24 cellular contexts compared by ENCODE assay signal in the genomic region with DNA sequence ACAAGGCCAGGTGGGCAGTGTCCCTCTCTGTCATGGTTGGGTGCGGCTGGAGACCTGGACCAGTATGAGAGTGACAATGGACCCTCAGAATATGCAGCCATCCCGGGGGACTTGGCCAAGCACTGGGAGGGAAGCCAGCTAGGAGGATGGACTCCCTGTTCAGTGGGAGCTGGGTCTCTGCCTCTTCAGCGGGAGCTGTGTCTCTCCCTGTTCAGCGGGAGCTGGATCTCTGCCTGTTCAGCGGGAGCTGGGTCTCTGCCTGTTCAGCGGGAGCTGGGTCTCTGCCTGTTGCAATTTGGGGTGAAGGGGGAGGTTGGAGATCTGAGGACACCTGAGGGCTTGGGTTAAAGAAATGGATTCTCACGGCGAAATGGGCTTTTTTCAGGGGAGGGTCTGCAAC. TPM values are rescaled to one million over a fixed set of nuclear protein-coding genes. Genes with fewer than 3 reads are reported as not detected.
DNase-seq lines count a peak whose midpoint lies in the region; ATAC-seq and TF ChIP-seq lines count a peak whose summit lies in the region.
"Had no signal": no experiment of that assay in that cellular context is flagged by ENCODE, and none has a peak within 500 bp of the region (broad histone marks: within the 10 kb centered on the region; RNA-seq: fewer than 3 reads in every experiment).

No MANE protein-coding gene starts in this region.

- intact Hi-C loops in mucosa of descending colon (cut with DNase I, micrococcal nuclease) (no loop called here), upper lobe of right lung (cut with DNase I) (no loop called here)

- no peaks in the 10 kb centered on the region for H3K36me3 Mint-ChIP-seq in chondrocyte (ENCODE audit: low read depth)
- H3K36me3 Mint-ChIP-seq: CD8-positive, alpha-beta T cell; IgD-negative memory B cell had no signal

- H3K4me3 ChIP-seq in mucosa of descending colon (no peak overlapping the region), upper lobe of right lung (no peak overlapping the region)

- no peak for ATAC-seq in mucosa of descending colon
- no peak for ATAC-seq in upper lobe of right lung
- ATAC-seq: CD8-positive, alpha-beta T cell; SK-N-SH treated with all-trans-retinoic acid at 6 μM for 48 hours had no signal

- H3K27me3 ChIP-seq in upper lobe of right lung, result peaks cover 37% of the 10 kb centered on the region

- no peaks in the 10 kb centered on the region for H3K9me3 Mint-ChIP-seq in chondrocyte (ENCODE audit: low read depth)
- H3K9me3 Mint-ChIP-seq: CD8-positive, alpha-beta T cell; IgD-negative memory B cell had no signal

- peaks cover 45% of the 10 kb centered on the region for H3K27me3 Mint-ChIP-seq in chondrocyte (ENCODE audit: low read depth)

- no peaks in the 10 kb centered on the region for H3K36me3 ChIP-seq in mucosa of descending colon (ENCODE audit: low read depth)
- no peaks in the 10 kb centered on the region for H3K36me3 ChIP-seq in upper lobe of right lung

- no peak for TF ChIP-seq CTCF in chondrocyte (IDR thresholded peaks at IDR 0.05)
- TF ChIP-seq CTCF in mucosa of descending colon (IDR thresholded peaks at IDR 0.05), result no peak
- TF ChIP-seq CTCF in upper lobe of right lung (IDR thresholded peaks at IDR 0.05), result no peak

- H3K9me3 ChIP-seq in mucosa of descending colon (no peaks in the 10 kb centered on the region), upper lobe of right lung (no peaks in the 10 kb centered on the region)

- no peak overlapping the region for H3K27ac ChIP-seq in upper lobe of right lung

- H3K27ac Mint-ChIP-seq in chondrocyte (ENCODE audit: unreplicated experiment), result no peak overlapping the region
- H3K27ac Mint-ChIP-seq: CD8-positive, alpha-beta T cell; IgD-negative memory B cell had no signal

- H3K4me1 ChIP-seq in mucosa of descending colon (ENCODE audit: low read depth) (peaks cover 12% of the 10 kb centered on the region), upper lobe of right lung (no peaks in the 10 kb centered on the region)

- H3K4me1 Mint-ChIP-seq in chondrocyte (ENCODE audit: low read depth), result no peaks in the 10 kb centered on the region
- H3K4me1 Mint-ChIP-seq: IgD-negative memory B cell had no signal

- no peak overlapping the region for H3K4me3 Mint-ChIP-seq in chondrocyte (ENCODE audit: unreplicated experiment)
- H3K4me3 Mint-ChIP-seq: CD8-positive, alpha-beta T cell; IgD-negative memory B cell had no signal

- DNase-seq in activated effector memory CD4-positive, alpha-beta T cell treated with anti-CD3 and anti-CD28 coated beads, Interleukin-2, amount 50 U/mL, for 16 hours, result peak; percentile 25
- DNase-seq in activated effector memory CD4-positive, alpha-beta T cell treated with Interleukin-2 at 50 U/mL for 16 hours, result no peak
- DNase-seq in chondrocyte (ENCODE audit: low spot score), result peak; percentile 59
- peak in 2 of 3 donors; percentile 10 to 34 for DNase-seq in mucosa of descending colon
- peak; percentile 30 for DNase-seq in upper lobe of right lung
- no peak for DNase-seq in kidney tubule cell (ENCODE audit: low spot score)
- DNase-seq in NCI-H187 treated with DMSO at 0.1 percent for 48 hours (lab: John Stamatoyannopoulos, UW), result no peak
- no peak for DNase-seq in stimulated activated naive CD4-positive, alpha-beta T cell (lab: John Stamatoyannopoulos, UW)
- DNase-seq: AML-193; C1 segment of cervical spinal cord; Calu3; CD8-positive, alpha-beta T cell; NCI-H1105; NCI-H146; NCI-H2081; NCI-H2171 treated with DMSO at 0.1 percent for 48 hours; NCI-H524 treated with DMSO at 0.1 percent for 48 hours; NCI-H82 had no signal

RNA-seq across cellular contexts. Expression of a gene that starts 3.8 kb away (rescaled TPM):
- total RNA-seq in chondrocyte (not detected in 3 replicates), mucosa of descending colon (not detected), upper lobe of right lung (not detected)
- total RNA-seq: CD8-positive, alpha-beta T cell; Daoy; RPMI7951 had no signal

RNA-seq across cellular contexts. Expression of a gene that starts 7.1 kb away (rescaled TPM):
- total RNA-seq in chondrocyte (not detected in 3 replicates), mucosa of descending colon (not detected), upper lobe of right lung (not detected)
- total RNA-seq: A172; Calu3; CD8-positive, alpha-beta T cell; Daoy; H4; RPMI7951 had no signal

RNA-seq across cellular contexts. Expression of a gene that starts 14.1 kb away (rescaled TPM):
- 205 to 231 TPM (median 225 TPM) in 3 replicates for total RNA-seq in chondrocyte
- total RNA-seq in mucosa of descending colon, result 100 to 1,000 TPM; 231 to 296 (median 285) TPM
- total RNA-seq in upper lobe of right lung, result 179 TPM

RNA-seq across cellular contexts. Expression of a gene that starts 25.9 kb away (rescaled TPM):
- total RNA-seq in chondrocyte, result not detected in 3 replicates
- 1 to 10 TPM in 1 of 3 donors, under 1 TPM in 2; 0.51 to 4.1 (median 0.58) TPM for total RNA-seq in mucosa of descending colon
- total RNA-seq in upper lobe of right lung, result 17.1 TPM
- total RNA-seq: A172, Calu3, Daoy, H4, RPMI7951 had no signal

RNA-seq across cellular contexts. Expression of a gene that starts 38.7 kb away (rescaled TPM):
- total RNA-seq in chondrocyte (363 to 615 TPM (median 378 TPM) in 3 replicates), mucosa of descending colon (100 to 1,000 TPM; 538 to 819 (median 692) TPM), upper lobe of right lung (660 TPM)

Comparison
In these comparisons a context has a peak if more than half of its experiments do, and no peak if none do; other contexts are left out.
1. DNase-seq: peak in activated effector memory CD4-positive, alpha-beta T cell treated with anti-CD3 and anti-CD28 coated beads, Interleukin-2, amount 50 U/mL, for 16 hours (single experiment), chondrocyte (single experiment), mucosa of descending colon (2 of 3) and upper lobe of right lung (single experiment); none in activated effector memory CD4-positive, alpha-beta T cell treated with Interleukin-2 at 50 U/mL for 16 hours (single experiment), kidney tubule cell (single experiment), NCI-H187 treated with DMSO at 0.1 percent for 48 hours (single experiment) and stimulated activated naive CD4-positive, alpha-beta T cell (0 of 6).